Comparison of ENCODE assay signal across 1 cellular context in the genomic region with DNA sequence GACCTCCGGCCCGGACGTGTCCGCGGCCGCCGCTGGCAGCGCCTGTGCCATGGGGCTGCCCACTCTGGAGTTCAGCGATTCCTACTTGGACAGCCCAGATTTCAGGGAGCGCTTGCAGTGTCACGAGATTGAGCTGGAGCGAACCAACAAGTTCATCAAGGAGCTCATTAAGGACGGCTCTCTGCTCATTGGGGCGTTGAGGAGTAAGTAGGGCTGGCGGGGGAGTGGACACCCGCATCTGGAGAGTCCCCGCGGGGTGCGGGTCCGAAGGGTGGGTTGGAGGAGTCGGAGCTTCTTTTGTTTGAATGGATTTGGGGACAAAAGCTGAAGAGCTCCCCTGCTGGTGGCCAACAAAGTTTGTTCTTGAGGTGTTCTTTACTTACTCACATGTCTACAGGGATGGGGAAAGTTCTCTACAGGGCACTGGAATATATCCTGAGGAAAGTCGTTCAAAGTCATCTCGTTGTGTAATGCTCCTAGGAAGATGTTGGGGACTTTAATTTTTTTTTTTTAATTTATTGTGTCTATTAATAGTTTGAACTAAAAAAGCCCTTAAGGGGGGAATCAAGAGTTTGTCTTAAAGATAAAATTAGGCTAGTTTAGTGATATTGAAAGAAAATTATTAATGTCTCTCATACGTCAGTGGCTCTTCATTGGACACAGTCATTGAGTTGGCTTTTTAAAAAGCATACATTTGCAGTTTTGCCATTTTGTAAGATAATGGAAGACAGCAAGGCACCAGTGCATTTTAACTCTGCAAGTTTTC.
TF ChIP-seq lines count a peak whose summit lies in the region.

No MANE protein-coding gene starts in this region.

TF ChIP-seq in H1, 55 proteins besides CTCF, POLR2A, EP300 and RAD21 (continued from another document):
- TF ChIP-seq SIN3A (conservative IDR thresholded peaks at IDR 0.05 in 1 of 2, IDR thresholded peaks at IDR 0.05 in 1 of 2; ENCODE audit: low read depth in 1 of 2, low read length in 2 of 2) (0 out of 4 replicates have a peak, but pooled peaks have one; percentile 22 to 58), SP1 (IDR thresholded peaks at IDR 0.05; ENCODE audit: low read depth, low read length) (no peak), KDM4A (IDR thresholded peaks at IDR 0.05; ENCODE audit: low read depth, low read length, severe bottlenecking) (peak; percentile 71), EZH2 (IDR thresholded peaks at IDR 0.05; ENCODE audit: low read depth, low read length, severe bottlenecking) (no peak), TBP (IDR thresholded peaks at IDR 0.05; ENCODE audit: low read depth, low read length) (peak; percentile 47; the same call in 1 of the 2 replicates)
